In the genomic region with DNA sequence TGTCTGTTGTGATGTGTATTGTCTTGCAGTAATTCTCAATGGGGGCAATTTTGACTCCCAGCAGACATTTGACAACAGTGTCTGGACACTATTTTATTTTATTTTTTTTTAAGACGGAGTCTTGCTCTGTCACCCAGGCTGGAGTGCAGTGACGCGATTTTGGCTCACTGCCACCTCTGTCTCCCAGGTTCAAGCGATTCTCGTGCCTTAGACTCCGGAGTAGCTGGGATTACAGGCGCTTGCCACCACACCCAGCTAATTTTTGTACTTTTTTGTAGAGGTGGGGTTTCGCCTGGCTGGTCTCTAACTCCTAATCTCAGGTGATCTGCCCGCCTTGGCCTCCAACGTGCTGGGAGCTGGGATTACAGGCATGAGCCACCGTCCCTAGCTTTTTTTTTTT, we compare ENCODE assay signal across 10 cellular contexts. TPM values are rescaled to one million over a fixed set of nuclear protein-coding genes. Genes with fewer than 3 reads are reported as not detected.
A peak's percentile ranks its signal among the peaks of the same experiment; 100 is the strongest.
DNase-seq lines count a peak whose midpoint lies in the region; ATAC-seq and TF ChIP-seq lines count a peak whose summit lies in the region.
"Had no signal": no experiment of that assay in that cellular context is flagged by ENCODE, and none has a peak within 500 bp of the region (broad histone marks: within the 10 kb centered on the region; RNA-seq: fewer than 3 reads in every experiment).

No MANE protein-coding gene starts in this region.

- no peaks in the 10 kb centered on the region; the same call in 1 of the 2 replicates for H4K20me1 ChIP-seq in PC-9 (ENCODE audit: insufficient read depth)

- intact Hi-C loops in PC-9 (cut with micrococcal nuclease; ENCODE audit: unreplicated experiment), result no loop called here

- POLR2A ChIA-PET in PC-9 (lab: Charles Lee; ENCODE audit: unreplicated experiment) (interaction anchor here (0.6 kb wide), 1 partner anchor 45 kb away, joined by 3 read pairs; no protein-coding TSS in a partner anchor), HEK293T (lab: Yijun Ruan, JAX) (interaction anchor here (1.2 to 3.2 kb wide), 6 partner anchors 8 to 39 kb away, joined by 4 to 12 read pairs (median 8); a partner anchor contains a TSS)

- peaks cover 31% of the 10 kb centered on the region; the same call in 1 of the 2 replicates for H3F3A ChIP-seq in PC-9 (ENCODE audit: insufficient read depth, low read depth)

- H3K4me2 ChIP-seq in PC-9, result peak overlapping the region; percentile 98

- peak overlapping the region; percentile 89 for H3K27ac ChIP-seq in CD4-positive, CD25-positive, alpha-beta regulatory T cell (ENCODE audit: insufficient read depth, low read length, poor library complexity, severe bottlenecking)
- no peak overlapping the region for H3K27ac ChIP-seq in PC-9

- no peak for DNase-seq in CD4-positive, CD25-positive, alpha-beta regulatory T cell
- DNase-seq in PC-9 (no peak), immature natural killer cell (no peak), germinal center (ENCODE audit: low spot score) (no peak), HEK293T (ENCODE audit: extremely low spot score) (no peak), NCI-H748 (lab: John Stamatoyannopoulos, UW; ENCODE audit: unreplicated experiment) (no peak)
- DNase-seq: NCI-H446 treated with DMSO at 0.1 percent for 48 hours had no signal

- H3K4me1 Mint-ChIP-seq in CD4-positive, CD25-positive, alpha-beta regulatory T cell, result peaks cover 5 to 80% (median 27%) of the 10 kb centered on the region in 4 donors
- peaks cover 55 to 63% of the 10 kb centered on the region in 2 donors for H3K4me1 Mint-ChIP-seq in immature natural killer cell

- H3K36me3 Mint-ChIP-seq in CD4-positive, CD25-positive, alpha-beta regulatory T cell, result peaks cover 5% of the 10 kb centered on the region
- peaks cover 5 to 7% (median 7%) of the 10 kb centered on the region in 3 donors for H3K36me3 Mint-ChIP-seq in immature natural killer cell

- H3K36me3 ChIP-seq in CD4-positive, CD25-positive, alpha-beta regulatory T cell (ENCODE audit: control insufficient read depth, insufficient read depth, low read length), result peaks cover 15% of the 10 kb centered on the region
- H3K36me3 ChIP-seq in PC-9 (ENCODE audit: low read depth), result no peaks in the 10 kb centered on the region

- ATAC-seq in CD4-positive, CD25-positive, alpha-beta regulatory T cell (ENCODE audit: low read depth in 2 of 2), result no peak

- H3K27me3 Mint-ChIP-seq in CD4-positive, CD25-positive, alpha-beta regulatory T cell, result peaks cover 6% of the 10 kb centered on the region
- H3K27me3 Mint-ChIP-seq in immature natural killer cell (ENCODE audit: low read depth in 3 of 3), result peaks cover 10 to 21% (median 15%) of the 10 kb centered on the region in 3 donors

- peak overlapping the region; percentile 97 for H3K4me3 ChIP-seq in CD4-positive, CD25-positive, alpha-beta regulatory T cell (ENCODE audit: low read depth, low read length)
- H3K4me3 ChIP-seq in PC-9, result peak overlapping the region; percentile 95; the same call in 1 of the 2 replicates

- H3K79me2 ChIP-seq in PC-9 (ENCODE audit: low read depth), result peaks cover 21% of the 10 kb centered on the region

- TF ChIP-seq CTCF in PC-9 (conservative IDR thresholded peaks at IDR 0.05), result no peak

- CTCF ChIA-PET in PC-9 (lab: Charles Lee) (no interaction called here), HEK293T (lab: Yijun Ruan, JAX) (no interaction called here)

- no peaks in the 10 kb centered on the region for H3K9me3 ChIP-seq in CD4-positive, CD25-positive, alpha-beta regulatory T cell (ENCODE audit: control insufficient read depth in 2 of 2, low read length in 2 of 2)
- no peaks in the 10 kb centered on the region for H3K9me3 ChIP-seq in PC-9 (ENCODE audit: insufficient read depth, low read depth)

- peaks cover 52% of the 10 kb centered on the region for H3K4me1 ChIP-seq in CD4-positive, CD25-positive, alpha-beta regulatory T cell (ENCODE audit: control insufficient read depth, insufficient read depth, low read length, poor library complexity, severe bottlenecking)
- H3K4me1 ChIP-seq in PC-9 (replicated peaks; ENCODE audit: insufficient read depth), result peaks cover 24% of the 10 kb centered on the region

- H3K27ac Mint-ChIP-seq in CD4-positive, CD25-positive, alpha-beta regulatory T cell, result peak overlapping the region in 1 of 3 donors; percentile 97
- peak overlapping the region in 4 of 6 donors; percentile 28 to 73 (median 55) for H3K27ac Mint-ChIP-seq in immature natural killer cell

- peak overlapping the region; percentile 62 to 99 (median 96) for H3K4me3 Mint-ChIP-seq in CD4-positive, CD25-positive, alpha-beta regulatory T cell
- peak overlapping the region in 4 of 5 donors; percentile 29 to 99 (median 97) for H3K4me3 Mint-ChIP-seq in immature natural killer cell

- H3K27me3 ChIP-seq in CD4-positive, CD25-positive, alpha-beta regulatory T cell (ENCODE audit: control insufficient read depth, insufficient read depth, low read length), result no peaks in the 10 kb centered on the region
- no peaks in the 10 kb centered on the region for H3K27me3 ChIP-seq in PC-9 (ENCODE audit: insufficient read depth, low read depth)

- no peak overlapping the region for H2AFZ ChIP-seq in PC-9

- no peaks in the 10 kb centered on the region for H3K9me3 Mint-ChIP-seq in CD4-positive, CD25-positive, alpha-beta regulatory T cell
- H3K9me3 Mint-ChIP-seq in immature natural killer cell, result no peaks in the 10 kb centered on the region

- TSS peak; percentile 33 for BruUV-seq in PC-9 (replicated peaks; lab: Mats Ljungman, UMichigan)

- H3K9me2 ChIP-seq in PC-9 (ENCODE audit: insufficient read depth), result no peaks in the 10 kb centered on the region

TF ChIP-seq in HEK293T, 16 proteins besides CTCF, POLR2A, EP300 and RAD21:
- TF ChIP-seq FOXK2 (IDR thresholded peaks at IDR 0.05), result no peak
- TF ChIP-seq HDGF (IDR thresholded peaks at IDR 0.05; ENCODE audit: borderline replicate concordance), result no peak
- TF ChIP-seq BHLHE40 (IDR thresholded peaks at IDR 0.05; ENCODE audit: borderline replicate concordance), result no peak
- no peak for TF ChIP-seq TARDBP (IDR thresholded peaks at IDR 0.05)
- no peak for TF ChIP-seq L3MBTL2 (conservative IDR thresholded peaks at IDR 0.05)
- no peak for TF ChIP-seq FOXM1 (IDR thresholded peaks at IDR 0.05; ENCODE audit: borderline replicate concordance)
- TF ChIP-seq LEF1 (IDR thresholded peaks at IDR 0.05; ENCODE audit: borderline replicate concordance), result no peak
- no peak for TF ChIP-seq FOXA1 (IDR thresholded peaks at IDR 0.05)
- TF ChIP-seq ELF4 (IDR thresholded peaks at IDR 0.05), result no peak
TF ChIP-seq in HEK293T: peak in this region for 0.

RNA-seq across cellular contexts. Expression of a gene that starts 1.4 kb away (rescaled TPM):
- 66.0 TPM for total RNA-seq in CD4-positive, CD25-positive, alpha-beta regulatory T cell
- polyA plus RNA-seq in CD4-positive, CD25-positive, alpha-beta regulatory T cell, result 10 to 100 TPM; 44.4 to 61.5 (median 50.3) TPM
- 52.0 and 54.0 TPM in 2 replicates for total RNA-seq in PC-9 (2021)
- 10 to 100 TPM; 71.5 to 96.5 (median 74.9) TPM for polyA plus RNA-seq in immature natural killer cell

RNA-seq across cellular contexts. Expression of a gene that starts 7.8 kb away (rescaled TPM):
- 291 TPM for total RNA-seq in CD4-positive, CD25-positive, alpha-beta regulatory T cell
- 1,000 to 10,000 TPM in 1 of 4 donors, 100 to 1,000 TPM in 3; 829 to 1,084 (median 978) TPM for polyA plus RNA-seq in CD4-positive, CD25-positive, alpha-beta regulatory T cell
- 1.2 and 1.3 TPM in 2 replicates for total RNA-seq in PC-9 (2021)
- 1,000 to 10,000 TPM; 1,315 to 1,354 (median 1,351) TPM for polyA plus RNA-seq in immature natural killer cell

RNA-seq across cellular contexts. Expression of a gene that starts 13.6 kb away (rescaled TPM):
- total RNA-seq in CD4-positive, CD25-positive, alpha-beta regulatory T cell, result 70.5 TPM
- 100 to 1,000 TPM in 1 of 4 donors, 10 to 100 TPM in 3; 46.8 to 109 (median 72.8) TPM for polyA plus RNA-seq in CD4-positive, CD25-positive, alpha-beta regulatory T cell
- 129 and 161 TPM in 2 replicates for total RNA-seq in PC-9 (2021)
- 10 to 100 TPM in 1 of 3 donors, 1 to 10 TPM in 2; 7.1 to 10.3 (median 9.2) TPM for polyA plus RNA-seq in immature natural killer cell

RNA-seq across cellular contexts. Expression of a gene that starts 14.2 kb away (rescaled TPM):
- total RNA-seq in CD4-positive, CD25-positive, alpha-beta regulatory T cell, result 7.8 TPM
- 1 to 10 TPM in 2 of 4 donors, under 1 TPM in 2; 0.63 to 2.3 (median 1.1) TPM for polyA plus RNA-seq in CD4-positive, CD25-positive, alpha-beta regulatory T cell
- total RNA-seq in PC-9 (2021), result 0.15 and 0.35 TPM in 2 replicates
- polyA plus RNA-seq in immature natural killer cell, result 1 to 10 TPM; 1.9 to 3.4 (median 2.7) TPM

RNA-seq across cellular contexts. Expression of a gene that starts 22.8 kb away (rescaled TPM):
- not detected for total RNA-seq in CD4-positive, CD25-positive, alpha-beta regulatory T cell
- polyA plus RNA-seq in CD4-positive, CD25-positive, alpha-beta regulatory T cell, result under 1 TPM; 0.13 to 0.84 (median 0.35) TPM
- not detected in 2 replicates for total RNA-seq in PC-9 (2021)
- 1 to 10 TPM in 1 of 3 donors, under 1 TPM in 1, not detected in 1; 0.23 to 2.5 TPM for polyA plus RNA-seq in immature natural killer cell
- total RNA-seq: activated CD8-positive, alpha-beta memory T cell treated with anti-CD3 and anti-CD28 coated beads for 36 hours; esophagus mucosa; myocyte had no signal

Comparison
In these comparisons a context has a peak if more than half of its experiments do, and no peak if none do; other contexts are left out.
1. RNA of a gene that starts 7.8 kb away (total RNA-seq): 291 TPM in CD4-positive, CD25-positive, alpha-beta regulatory T cell (single experiment); 1.2 to 1.3 TPM in PC-9; every median in the first group is over 100 times any median in the second.